Comparison of ENCODE assay signal across 28 cellular contexts in genomic region chr11:47147250-47147649, GRCh38.
"Had no signal": no experiment of that assay in that cellular context is flagged by ENCODE, and none has a peak within 500 bp of the region (broad histone marks: within the 10 kb centered on the region; RNA-seq: fewer than 3 reads in every experiment).

No MANE protein-coding gene starts in this region.

- H3K4me3 Mint-ChIP-seq: activated naive CD4-positive, alpha-beta T cell treated with anti-CD3 and anti-CD28 coated beads, Interleukin-2, amount 10 ng/mL, durations not matched to agents 7 days and 5 days; activated naive CD8-positive, alpha-beta T cell treated with anti-CD3 and anti-CD28 coated beads, Interleukin-2, amount 10 ng/mL, durations not matched to agents 7 days and 5 days; activated T-cell treated with anti-CD3 and anti-CD28 coated beads, Interleukin-2, amount 50 U/mL, for 72 hours; brain; effector memory CD8-positive, alpha-beta T cell; memory B cell; nephron progenitor cell; stimulated activated effector memory CD8-positive, alpha-beta T cell treated with anti-CD3 and anti-CD28 coated beads, Interleukin-12 subunit alpha, Interleukin-12 subunit beta, amount 100 ng/mL, for 72 hours; stimulated activated naive CD8-positive, alpha-beta T cell treated with anti-CD3 and anti-CD28 coated beads, Interleukin-15, Interleukin-2, amounts not matched to agents 100 ng/mL and 50 ng/mL, for 24 hours had no signal

- H3K27me3 ChIP-seq: ascending aorta, cardiac muscle cell, dorsolateral prefrontal cortex, ovary, upper lobe of left lung had no signal

- H3K27ac ChIP-seq: ascending aorta, cardiac muscle cell, coronary artery, dorsolateral prefrontal cortex, ovary, skin epidermis, upper lobe of left lung had no signal

- H3K36me3 ChIP-seq: ascending aorta, cardiac muscle cell, ovary had no signal

- ATAC-seq: activated T-cell treated with anti-CD3 and anti-CD28 coated beads, Interleukin-2, amount 50 U/mL, for 72 hours; effector memory CD8-positive, alpha-beta T cell; mucosa of descending colon; sciatic nerve; stimulated activated effector memory CD8-positive, alpha-beta T cell treated with anti-CD3 and anti-CD28 coated beads, Interleukin-12 subunit alpha, Interleukin-12 subunit beta, amount 100 ng/mL, for 72 hours had no signal

- H3K9me3 Mint-ChIP-seq: activated naive CD4-positive, alpha-beta T cell treated with anti-CD3 and anti-CD28 coated beads, Interleukin-2, amount 10 ng/mL, durations not matched to agents 7 days and 5 days; activated naive CD8-positive, alpha-beta T cell treated with anti-CD3 and anti-CD28 coated beads, Interleukin-2, amount 10 ng/mL, durations not matched to agents 7 days and 5 days; activated T-cell treated with anti-CD3 and anti-CD28 coated beads, Interleukin-2, amount 50 U/mL, for 72 hours; brain; effector memory CD8-positive, alpha-beta T cell; memory B cell; nephron progenitor cell; stimulated activated effector memory CD8-positive, alpha-beta T cell treated with anti-CD3 and anti-CD28 coated beads, Interleukin-12 subunit alpha, Interleukin-12 subunit beta, amount 100 ng/mL, for 72 hours; stimulated activated naive CD8-positive, alpha-beta T cell treated with anti-CD3 and anti-CD28 coated beads, Interleukin-15, Interleukin-2, amounts not matched to agents 100 ng/mL and 50 ng/mL, for 24 hours had no signal

- H3K36me3 Mint-ChIP-seq: activated naive CD4-positive, alpha-beta T cell treated with anti-CD3 and anti-CD28 coated beads, Interleukin-2, amount 10 ng/mL, durations not matched to agents 7 days and 5 days; activated naive CD8-positive, alpha-beta T cell treated with anti-CD3 and anti-CD28 coated beads, Interleukin-2, amount 10 ng/mL, durations not matched to agents 7 days and 5 days had no signal

- H3K4me1 Mint-ChIP-seq: activated naive CD4-positive, alpha-beta T cell treated with anti-CD3 and anti-CD28 coated beads, Interleukin-2, amount 10 ng/mL, durations not matched to agents 7 days and 5 days; activated naive CD8-positive, alpha-beta T cell treated with anti-CD3 and anti-CD28 coated beads, Interleukin-2, amount 10 ng/mL, durations not matched to agents 7 days and 5 days; stimulated activated effector memory CD8-positive, alpha-beta T cell treated with anti-CD3 and anti-CD28 coated beads, Interleukin-12 subunit alpha, Interleukin-12 subunit beta, amount 100 ng/mL, for 72 hours had no signal

- H3K9me3 ChIP-seq: ascending aorta, mucosa of descending colon, ovary, upper lobe of left lung had no signal

- H3K27ac Mint-ChIP-seq: activated naive CD4-positive, alpha-beta T cell treated with anti-CD3 and anti-CD28 coated beads, Interleukin-2, amount 10 ng/mL, durations not matched to agents 7 days and 5 days; activated naive CD8-positive, alpha-beta T cell treated with anti-CD3 and anti-CD28 coated beads, Interleukin-2, amount 10 ng/mL, durations not matched to agents 7 days and 5 days; activated T-cell treated with anti-CD3 and anti-CD28 coated beads, Interleukin-2, amount 50 U/mL, for 72 hours; effector memory CD8-positive, alpha-beta T cell; nephron progenitor cell; progenitor cell of endocrine pancreas; stimulated activated effector memory CD8-positive, alpha-beta T cell treated with anti-CD3 and anti-CD28 coated beads, Interleukin-12 subunit alpha, Interleukin-12 subunit beta, amount 100 ng/mL, for 72 hours; stimulated activated naive CD8-positive, alpha-beta T cell treated with anti-CD3 and anti-CD28 coated beads, Interleukin-15, Interleukin-2, amounts not matched to agents 100 ng/mL and 50 ng/mL, for 24 hours had no signal

- H3K4me3 ChIP-seq: ascending aorta, cardiac muscle cell, coronary artery, dorsolateral prefrontal cortex, mucosa of descending colon, ovary, skin epidermis, upper lobe of left lung had no signal

- H3K27me3 Mint-ChIP-seq: activated naive CD4-positive, alpha-beta T cell treated with anti-CD3 and anti-CD28 coated beads, Interleukin-2, amount 10 ng/mL, durations not matched to agents 7 days and 5 days; activated naive CD8-positive, alpha-beta T cell treated with anti-CD3 and anti-CD28 coated beads, Interleukin-2, amount 10 ng/mL, durations not matched to agents 7 days and 5 days; brain; effector memory CD8-positive, alpha-beta T cell; memory B cell; progenitor cell of endocrine pancreas; stimulated activated naive CD8-positive, alpha-beta T cell treated with anti-CD3 and anti-CD28 coated beads, Interleukin-15, Interleukin-2, amounts not matched to agents 100 ng/mL and 50 ng/mL, for 24 hours had no signal

- H3K4me1 ChIP-seq: ascending aorta had no signal

- DNase-seq: activated CD4-positive, alpha-beta T cell treated with anti-CD3 and anti-CD28 coated beads for 4 hours; activated CD4-positive, alpha-beta T cell treated with anti-CD3 and anti-CD28 coated beads, Interleukin-2, amount 50 U/mL, for 4 hours; activated naive CD4-positive, alpha-beta T cell treated with anti-CD3 and anti-CD28 coated beads, Interleukin-2, amount 10 ng/mL, durations not matched to agents 7 days and 5 days; activated naive CD8-positive, alpha-beta T cell treated with anti-CD3 and anti-CD28 coated beads, Interleukin-2, amount 10 ng/mL, durations not matched to agents 7 days and 5 days; activated T-cell treated with anti-CD3 and anti-CD28 coated beads for 4 hours; activated T-cell treated with anti-CD3 and anti-CD28 coated beads, Interleukin-2, amount 50 U/mL, for 72 hours; dorsolateral prefrontal cortex; effector memory CD8-positive, alpha-beta T cell; foreskin fibroblast; head of caudate nucleus; hippocampal formation; mucosa of descending colon; nephron progenitor cell; ovary; retina; stimulated activated CD4-positive, alpha-beta T cell treated with anti-CD3 and anti-CD28 coated beads, Interleukin-12 subunit alpha, Interleukin-12 subunit beta, amount 100 ng/mL, for 4 hours; stimulated activated CD4-positive, alpha-beta T cell treated with anti-CD3 and anti-CD28 coated beads, Interleukin-4, amount 100 ng/mL, for 1 hour; upper lobe of left lung had no signal
